In the genomic region with DNA sequence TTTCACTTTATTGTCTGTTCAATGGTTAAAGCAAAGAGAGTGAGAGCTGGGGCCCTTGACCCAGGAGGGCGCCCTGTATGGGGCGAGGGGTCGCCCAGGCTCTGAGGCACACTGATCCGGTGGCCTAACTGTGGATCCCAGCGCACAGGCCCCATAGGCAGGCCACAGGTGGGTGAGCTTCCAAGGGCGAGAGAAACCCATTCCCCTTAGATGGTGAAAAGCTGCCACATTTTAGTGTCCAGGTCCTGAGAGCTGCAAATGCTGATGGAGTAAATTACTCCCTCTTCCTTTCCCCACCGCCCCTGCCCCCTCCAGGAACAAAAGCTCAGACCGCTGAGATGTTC, we compare ENCODE assay signal across 1 cellular context.
TF ChIP-seq lines count a peak whose summit lies in the region.

No MANE protein-coding gene starts in this region.

TF ChIP-seq in HepG2, 621 proteins besides CTCF, POLR2A, EP300 and RAD21:
- no peak for TF ChIP-seq ZNF34 (CRISPR knock-in tag; IDR thresholded peaks at IDR 0.05; ENCODE audit: borderline replicate concordance)
- no peak for TF ChIP-seq STAT5B (CRISPR knock-in tag; IDR thresholded peaks at IDR 0.05)
- TF ChIP-seq ZFY (CRISPR knock-in tag; IDR thresholded peaks at IDR 0.05), result no peak
- TF ChIP-seq, protein P1, sequence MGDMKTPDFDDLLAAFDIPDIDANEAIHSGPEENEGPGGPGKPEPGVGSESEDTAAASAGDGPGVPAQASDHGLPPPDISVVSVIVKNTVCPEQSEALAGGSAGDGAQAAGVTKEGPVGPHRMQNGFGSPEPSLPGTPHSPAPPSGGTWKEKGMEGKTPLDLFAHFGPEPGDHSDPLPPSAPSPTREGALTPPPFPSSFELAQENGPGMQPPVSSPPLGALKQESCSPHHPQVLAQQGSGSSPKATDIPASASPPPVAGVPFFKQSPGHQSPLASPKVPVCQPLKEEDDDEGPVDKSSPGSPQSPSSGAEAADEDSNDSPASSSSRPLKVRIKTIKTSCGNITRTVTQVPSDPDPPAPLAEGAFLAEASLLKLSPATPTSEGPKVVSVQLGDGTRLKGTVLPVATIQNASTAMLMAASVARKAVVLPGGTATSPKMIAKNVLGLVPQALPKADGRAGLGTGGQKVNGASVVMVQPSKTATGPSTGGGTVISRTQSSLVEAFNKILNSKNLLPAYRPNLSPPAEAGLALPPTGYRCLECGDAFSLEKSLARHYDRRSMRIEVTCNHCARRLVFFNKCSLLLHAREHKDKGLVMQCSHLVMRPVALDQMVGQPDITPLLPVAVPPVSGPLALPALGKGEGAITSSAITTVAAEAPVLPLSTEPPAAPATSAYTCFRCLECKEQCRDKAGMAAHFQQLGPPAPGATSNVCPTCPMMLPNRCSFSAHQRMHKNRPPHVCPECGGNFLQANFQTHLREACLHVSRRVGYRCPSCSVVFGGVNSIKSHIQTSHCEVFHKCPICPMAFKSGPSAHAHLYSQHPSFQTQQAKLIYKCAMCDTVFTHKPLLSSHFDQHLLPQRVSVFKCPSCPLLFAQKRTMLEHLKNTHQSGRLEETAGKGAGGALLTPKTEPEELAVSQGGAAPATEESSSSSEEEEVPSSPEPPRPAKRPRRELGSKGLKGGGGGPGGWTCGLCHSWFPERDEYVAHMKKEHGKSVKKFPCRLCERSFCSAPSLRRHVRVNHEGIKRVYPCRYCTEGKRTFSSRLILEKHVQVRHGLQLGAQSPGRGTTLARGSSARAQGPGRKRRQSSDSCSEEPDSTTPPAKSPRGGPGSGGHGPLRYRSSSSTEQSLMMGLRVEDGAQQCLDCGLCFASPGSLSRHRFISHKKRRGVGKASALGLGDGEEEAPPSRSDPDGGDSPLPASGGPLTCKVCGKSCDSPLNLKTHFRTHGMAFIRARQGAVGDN (CRISPR knock-in tag; IDR thresholded peaks at IDR 0.05), result no peak
- no peak for TF ChIP-seq ZNF333 (CRISPR knock-in tag; IDR thresholded peaks at IDR 0.05; ENCODE audit: borderline replicate concordance)
- no peak for TF ChIP-seq ZMYM2 (CRISPR knock-in tag; IDR thresholded peaks at IDR 0.05)
- no peak for TF ChIP-seq SRSF9 (IDR thresholded peaks at IDR 0.05; ENCODE audit: borderline replicate concordance, insufficient read depth, low read depth, low read length, poor library complexity, severe bottlenecking)
- no peak for TF ChIP-seq ZNF331 (CRISPR knock-in tag; IDR thresholded peaks at IDR 0.05)
- no peak for TF ChIP-seq ZNF558 (CRISPR knock-in tag; IDR thresholded peaks at IDR 0.05; ENCODE audit: borderline replicate concordance)
- no peak for TF ChIP-seq ZBTB44 (CRISPR knock-in tag; IDR thresholded peaks at IDR 0.05)
- TF ChIP-seq MAX (IDR thresholded peaks at IDR 0.05), result no peak
- TF ChIP-seq MIER2 (CRISPR knock-in tag; IDR thresholded peaks at IDR 0.05), result no peak
- no peak for TF ChIP-seq ZXDC (CRISPR knock-in tag; IDR thresholded peaks at IDR 0.05)
- TF ChIP-seq, protein P2, sequence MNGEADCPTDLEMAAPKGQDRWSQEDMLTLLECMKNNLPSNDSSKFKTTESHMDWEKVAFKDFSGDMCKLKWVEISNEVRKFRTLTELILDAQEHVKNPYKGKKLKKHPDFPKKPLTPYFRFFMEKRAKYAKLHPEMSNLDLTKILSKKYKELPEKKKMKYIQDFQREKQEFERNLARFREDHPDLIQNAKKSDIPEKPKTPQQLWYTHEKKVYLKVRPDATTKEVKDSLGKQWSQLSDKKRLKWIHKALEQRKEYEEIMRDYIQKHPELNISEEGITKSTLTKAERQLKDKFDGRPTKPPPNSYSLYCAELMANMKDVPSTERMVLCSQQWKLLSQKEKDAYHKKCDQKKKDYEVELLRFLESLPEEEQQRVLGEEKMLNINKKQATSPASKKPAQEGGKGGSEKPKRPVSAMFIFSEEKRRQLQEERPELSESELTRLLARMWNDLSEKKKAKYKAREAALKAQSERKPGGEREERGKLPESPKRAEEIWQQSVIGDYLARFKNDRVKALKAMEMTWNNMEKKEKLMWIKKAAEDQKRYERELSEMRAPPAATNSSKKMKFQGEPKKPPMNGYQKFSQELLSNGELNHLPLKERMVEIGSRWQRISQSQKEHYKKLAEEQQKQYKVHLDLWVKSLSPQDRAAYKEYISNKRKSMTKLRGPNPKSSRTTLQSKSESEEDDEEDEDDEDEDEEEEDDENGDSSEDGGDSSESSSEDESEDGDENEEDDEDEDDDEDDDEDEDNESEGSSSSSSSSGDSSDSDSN (CRISPR knock-in tag; IDR thresholded peaks at IDR 0.05), result no peak
- TF ChIP-seq ZNF180 (CRISPR knock-in tag; IDR thresholded peaks at IDR 0.05; ENCODE audit: borderline replicate concordance, low read depth), result no peak
